In genomic region chr14:24095196-24096068, GRCh38 we compare ENCODE assay signal across 8 cellular contexts. TPM values are rescaled to one million over a fixed set of nuclear protein-coding genes. Genes with fewer than 3 reads are reported as not detected.
DNase-seq lines count a peak whose midpoint lies in the region; ATAC-seq and FAIRE-seq lines count a peak whose summit lies in the region.

No MANE protein-coding gene starts in this region.

- no peaks in the 10 kb centered on the region for H3K27me3 ChIP-seq in ACC112 (ENCODE audit: insufficient read depth, low read length)
- no peaks in the 10 kb centered on the region for H3K27me3 ChIP-seq in trophoblast cell (ENCODE audit: insufficient read depth, low read length)

- ATAC-seq in HG02870 (IDR thresholded peaks at IDR 0.05; ENCODE audit: unreplicated experiment) = peak; percentile 76

- peaks cover 2% of the 10 kb centered on the region for H3K9me3 ChIP-seq in trophoblast cell (ENCODE audit: insufficient read depth, low read depth, low read length)

- peak overlapping the region; percentile 87 for H3K4me3 ChIP-seq in ACC112 (ENCODE audit: low read depth, low read length)
- H3K4me3 ChIP-seq in trophoblast cell (ENCODE audit: low read depth, low read length) = no peak overlapping the region

- no peak overlapping the region for H3K23ac ChIP-seq in trophoblast cell (ENCODE audit: low read length)

- H3K9ac ChIP-seq in trophoblast cell (ENCODE audit: low read length) = no peak overlapping the region

- H2BK5ac ChIP-seq in trophoblast cell (ENCODE audit: low read depth, low read length, poor library complexity) = no peak overlapping the region

- H3K4me1 ChIP-seq in ACC112 (ENCODE audit: control insufficient read depth, insufficient read depth, low read length, unreplicated experiment) (peaks cover 4% of the 10 kb centered on the region), trophoblast cell (ENCODE audit: control insufficient read depth in 1 of 2, insufficient read depth in 2 of 2, low read length in 2 of 2) (peaks cover 0 to 14% of the 10 kb centered on the region in 2 experiments)

- H3K4me2 ChIP-seq in trophoblast cell (ENCODE audit: low read length) = peak overlapping the region; percentile 88

- H4K8ac ChIP-seq in trophoblast cell (ENCODE audit: low read depth, low read length) = peak overlapping the region; percentile 77

- peak; percentile 99 for FAIRE-seq in GM18507 (lab: Jason Lieb, UNC)

- no CpG with 5 or more reads among the region's 13 CpGs for WGBS in trophoblast cell (ENCODE audit: extremely low coverage, insufficient coverage, insufficient read length)

- peak overlapping the region; percentile 28 for H3K14ac ChIP-seq in trophoblast cell (ENCODE audit: low read length)

- no peak overlapping the region for H4K12ac ChIP-seq in trophoblast cell (ENCODE audit: low read depth, low read length)

- H3K27ac ChIP-seq in ACC112 (ENCODE audit: low read depth, low read length) (no peak overlapping the region), trophoblast cell (ENCODE audit: low read depth, low read length) (peak overlapping the region; percentile 70)

- no peak overlapping the region for H3K18ac ChIP-seq in trophoblast cell (ENCODE audit: low read length)

- H2AFZ ChIP-seq in ACC112 (ENCODE audit: low read length, unreplicated experiment) (peak overlapping the region; percentile 82), trophoblast cell (ENCODE audit: insufficient read depth, low read length, poor library complexity) (peak overlapping the region; percentile 53)

- peaks cover 11% of the 10 kb centered on the region for H3K79me1 ChIP-seq in trophoblast cell (ENCODE audit: low read length)

- H2BK12ac ChIP-seq in trophoblast cell (ENCODE audit: low read length) = no peak overlapping the region

- peaks cover 10% of the 10 kb centered on the region for H3K79me2 ChIP-seq in ACC112 (ENCODE audit: control insufficient read depth, insufficient read depth, low read length, unreplicated experiment)
- peaks cover 6% of the 10 kb centered on the region for H3K79me2 ChIP-seq in trophoblast cell (ENCODE audit: control insufficient read depth, insufficient read depth, low read length, poor library complexity)

- H2BK120ac ChIP-seq in trophoblast cell (ENCODE audit: insufficient read depth, low read length, poor library complexity) = no peak overlapping the region

- H3K4ac ChIP-seq in trophoblast cell (ENCODE audit: low read depth, low read length) = no peak overlapping the region

- DNase-seq in GM18507 (ENCODE audit: extremely low spot score, insufficient read length, low read depth) (peak; percentile 87), NCI-H460 (ENCODE audit: extremely low read depth, low read depth) (peak; percentile 32), foreskin melanocyte (peak; percentile 67), trophoblast cell (no peak), RPMI8226 (no peak)
- peak; percentile 27 for DNase-seq in activated T-cell treated with anti-CD3 and anti-CD28 coated beads, Interleukin-2, amount 50 U/mL, for 1 hour

- no peak overlapping the region for H4K91ac ChIP-seq in trophoblast cell (ENCODE audit: low read depth, low read length)

- no peak overlapping the region for H2AK5ac ChIP-seq in trophoblast cell (ENCODE audit: low read length)

- 0 out of 2 replicates have a peak, but pooled peaks cover 6% of the 10 kb centered on the region for H3K36me3 ChIP-seq in ACC112 (ENCODE audit: insufficient read depth, low read length)
- peaks cover 12 to 17% of the 10 kb centered on the region in 2 experiments for H3K36me3 ChIP-seq in trophoblast cell (ENCODE audit: control insufficient read depth in 1 of 2, insufficient read depth in 2 of 2, low read length in 2 of 2)

RNA-seq across cellular contexts. Expression of gene PCK2, which starts 1.3 kb away (rescaled TPM):
- total RNA-seq in NCI-H460 (2014; rRNA removed; shearing (Covaris generic)) = 35.8 and 40.8 TPM in 2 replicates
- 57.3 and 71.8 TPM in 2 replicates for polyA plus RNA-seq in NCI-H460 (2014; cell fraction: nucleus; rRNA removed)
- polyA plus RNA-seq in trophoblast cell (2013) = 15.8 and 16.8 TPM in 2 replicates

RNA-seq across cellular contexts. Expression of gene DCAF11, which starts 19.1 kb away (rescaled TPM):
- total RNA-seq in NCI-H460 (2014; rRNA removed; shearing (Covaris generic)) = 49.6 and 54.1 TPM in 2 replicates
- 67.7 and 78.6 TPM in 2 replicates for polyA plus RNA-seq in NCI-H460 (2014; cell fraction: nucleus; rRNA removed)
- 22.2 and 25.2 TPM in 2 replicates for polyA plus RNA-seq in trophoblast cell (2013)

RNA-seq across cellular contexts. Expression of gene NRL, which starts 19.3 kb away (rescaled TPM):
- total RNA-seq in NCI-H460 (2014; rRNA removed; shearing (Covaris generic)) = 1.4 and 1.6 TPM in 2 replicates
- 1.3 and 6.7 TPM in 2 replicates for polyA plus RNA-seq in NCI-H460 (2014; cell fraction: nucleus; rRNA removed)
- polyA plus RNA-seq in trophoblast cell (2013) = 0.55 and 0.58 TPM in 2 replicates

RNA-seq across cellular contexts. Expression of gene CPNE6, which starts 24.1 kb away (rescaled TPM):
- total RNA-seq in NCI-H460 (2014; rRNA removed; shearing (Covaris generic)) = not detected in 2 replicates
- not detected in 2 replicates for polyA plus RNA-seq in NCI-H460 (2014; cell fraction: nucleus; rRNA removed)
- not detected in 2 replicates for polyA plus RNA-seq in trophoblast cell (2013)

RNA-seq across cellular contexts. Expression of gene FITM1, which starts 35.0 kb away (rescaled TPM):
- total RNA-seq in NCI-H460 (2014; rRNA removed; shearing (Covaris generic)) = 0.45 and 0.84 TPM in 2 replicates
- not detected in 2 replicates for polyA plus RNA-seq in NCI-H460 (2014; cell fraction: nucleus; rRNA removed)
- polyA plus RNA-seq in trophoblast cell (2013) = 0.21 and 0.33 TPM in 2 replicates

Comparison
In these comparisons a context has a peak if more than half of its experiments do, and no peak if none do; other contexts are left out.
1. DNase-seq: peak in GM18507 (single experiment), NCI-H460 (single experiment), activated T-cell treated with anti-CD3 and anti-CD28 coated beads, Interleukin-2, amount 50 U/mL, for 1 hour (single experiment) and foreskin melanocyte (single experiment); none in trophoblast cell (0 of 2) and RPMI8226 (single experiment).